ENCODE assay signal across 1 cellular context in the genomic region with DNA sequence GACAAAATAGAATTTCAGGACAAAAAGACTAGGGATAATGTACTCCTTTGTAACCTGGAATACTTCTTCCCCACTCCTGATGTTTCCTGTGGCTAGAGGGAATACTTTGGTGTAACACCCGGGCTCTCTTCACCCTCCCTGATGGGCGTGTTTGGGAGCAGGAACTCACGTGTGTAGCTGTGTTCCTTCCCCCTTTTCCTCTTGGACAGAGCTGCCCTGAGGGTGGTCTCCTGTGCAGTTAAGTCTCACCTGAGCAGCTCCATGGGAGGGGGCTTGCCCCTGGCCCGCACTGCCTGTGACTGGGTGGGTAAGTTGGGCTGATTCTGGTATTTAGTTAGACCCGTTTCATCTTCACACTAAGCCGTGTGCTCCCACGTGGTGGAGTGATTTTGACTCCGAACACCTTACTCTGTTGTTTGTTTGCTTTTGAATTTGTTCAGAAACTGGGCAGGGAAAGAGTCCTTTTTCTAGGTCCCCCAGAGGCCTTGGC.
TF ChIP-seq lines count a peak whose summit lies in the region.

No MANE protein-coding gene starts in this region.

TF ChIP-seq in HepG2, 621 proteins besides CTCF, POLR2A, EP300 and RAD21 (continued from another document and continues in another):
- TF ChIP-seq, protein P1, sequence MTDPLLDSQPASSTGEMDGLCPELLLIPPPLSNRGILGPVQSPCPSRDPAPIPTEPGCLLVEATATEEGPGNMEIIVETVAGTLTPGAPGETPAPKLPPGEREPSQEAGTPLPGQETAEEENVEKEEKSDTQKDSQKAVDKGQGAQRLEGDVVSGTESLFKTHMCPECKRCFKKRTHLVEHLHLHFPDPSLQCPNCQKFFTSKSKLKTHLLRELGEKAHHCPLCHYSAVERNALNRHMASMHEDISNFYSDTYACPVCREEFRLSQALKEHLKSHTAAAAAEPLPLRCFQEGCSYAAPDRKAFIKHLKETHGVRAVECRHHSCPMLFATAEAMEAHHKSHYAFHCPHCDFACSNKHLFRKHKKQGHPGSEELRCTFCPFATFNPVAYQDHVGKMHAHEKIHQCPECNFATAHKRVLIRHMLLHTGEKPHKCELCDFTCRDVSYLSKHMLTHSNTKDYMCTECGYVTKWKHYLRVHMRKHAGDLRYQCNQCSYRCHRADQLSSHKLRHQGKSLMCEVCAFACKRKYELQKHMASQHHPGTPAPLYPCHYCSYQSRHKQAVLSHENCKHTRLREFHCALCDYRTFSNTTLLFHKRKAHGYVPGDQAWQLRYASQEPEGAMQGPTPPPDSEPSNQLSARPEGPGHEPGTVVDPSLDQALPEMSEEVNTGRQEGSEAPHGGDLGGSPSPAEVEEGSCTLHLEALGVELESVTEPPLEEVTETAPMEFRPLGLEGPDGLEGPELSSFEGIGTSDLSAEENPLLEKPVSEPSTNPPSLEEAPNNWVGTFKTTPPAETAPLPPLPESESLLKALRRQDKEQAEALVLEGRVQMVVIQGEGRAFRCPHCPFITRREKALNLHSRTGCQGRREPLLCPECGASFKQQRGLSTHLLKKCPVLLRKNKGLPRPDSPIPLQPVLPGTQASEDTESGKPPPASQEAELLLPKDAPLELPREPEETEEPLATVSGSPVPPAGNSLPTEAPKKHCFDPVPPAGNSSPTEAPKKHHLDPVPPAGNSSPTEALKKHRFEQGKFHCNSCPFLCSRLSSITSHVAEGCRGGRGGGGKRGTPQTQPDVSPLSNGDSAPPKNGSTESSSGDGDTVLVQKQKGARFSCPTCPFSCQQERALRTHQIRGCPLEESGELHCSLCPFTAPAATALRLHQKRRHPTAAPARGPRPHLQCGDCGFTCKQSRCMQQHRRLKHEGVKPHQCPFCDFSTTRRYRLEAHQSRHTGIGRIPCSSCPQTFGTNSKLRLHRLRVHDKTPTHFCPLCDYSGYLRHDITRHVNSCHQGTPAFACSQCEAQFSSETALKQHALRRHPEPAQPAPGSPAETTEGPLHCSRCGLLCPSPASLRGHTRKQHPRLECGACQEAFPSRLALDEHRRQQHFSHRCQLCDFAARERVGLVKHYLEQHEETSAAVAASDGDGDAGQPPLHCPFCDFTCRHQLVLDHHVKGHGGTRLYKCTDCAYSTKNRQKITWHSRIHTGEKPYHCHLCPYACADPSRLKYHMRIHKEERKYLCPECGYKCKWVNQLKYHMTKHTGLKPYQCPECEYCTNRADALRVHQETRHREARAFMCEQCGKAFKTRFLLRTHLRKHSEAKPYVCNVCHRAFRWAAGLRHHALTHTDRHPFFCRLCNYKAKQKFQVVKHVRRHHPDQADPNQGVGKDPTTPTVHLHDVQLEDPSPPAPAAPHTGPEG (CRISPR knock-in tag; IDR thresholded peaks at IDR 0.05) = peak; percentile 76; the same call in 1 of the 2 replicates
- TF ChIP-seq THAP11 (CRISPR knock-in tag; IDR thresholded peaks at IDR 0.05) = peak; percentile 92
- 0 out of 2 replicates have a peak, but pooled peaks have one; percentile 41 for TF ChIP-seq ZNF337 (CRISPR knock-in tag; IDR thresholded peaks at IDR 0.05; ENCODE audit: borderline replicate concordance, low read depth)
- TF ChIP-seq ZNF788 (CRISPR knock-in tag; IDR thresholded peaks at IDR 0.05; ENCODE audit: borderline replicate concordance) = peak; percentile 68; the same call in 1 of the 2 replicates
- TF ChIP-seq SSRP1 (CRISPR knock-in tag; IDR thresholded peaks at IDR 0.05) = 0 out of 2 replicates have a peak, but pooled peaks have one; percentile 56
- TF ChIP-seq ZNF264 (CRISPR knock-in tag; IDR thresholded peaks at IDR 0.05) = peak; percentile 66; the same call in 1 of the 2 replicates
- TF ChIP-seq, protein P2, sequence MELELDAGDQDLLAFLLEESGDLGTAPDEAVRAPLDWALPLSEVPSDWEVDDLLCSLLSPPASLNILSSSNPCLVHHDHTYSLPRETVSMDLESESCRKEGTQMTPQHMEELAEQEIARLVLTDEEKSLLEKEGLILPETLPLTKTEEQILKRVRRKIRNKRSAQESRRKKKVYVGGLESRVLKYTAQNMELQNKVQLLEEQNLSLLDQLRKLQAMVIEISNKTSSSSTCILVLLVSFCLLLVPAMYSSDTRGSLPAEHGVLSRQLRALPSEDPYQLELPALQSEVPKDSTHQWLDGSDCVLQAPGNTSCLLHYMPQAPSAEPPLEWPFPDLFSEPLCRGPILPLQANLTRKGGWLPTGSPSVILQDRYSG (CRISPR knock-in tag; IDR thresholded peaks at IDR 0.05) = peak; percentile 59; the same call in 1 of the 2 replicates
- TF ChIP-seq ZNF7 (CRISPR knock-in tag; IDR thresholded peaks at IDR 0.05) = no peak
- peak; percentile 44; the same call in 1 of the 2 replicates for TF ChIP-seq KLF9 (CRISPR knock-in tag; IDR thresholded peaks at IDR 0.05; ENCODE audit: low read depth)
- TF ChIP-seq NFYB (CRISPR knock-in tag; IDR thresholded peaks at IDR 0.05) = peak; percentile 37; the same call in 1 of the 2 replicates
- no peak for TF ChIP-seq ZNF230 (CRISPR knock-in tag; IDR thresholded peaks at IDR 0.05)
- TF ChIP-seq, protein P3, sequence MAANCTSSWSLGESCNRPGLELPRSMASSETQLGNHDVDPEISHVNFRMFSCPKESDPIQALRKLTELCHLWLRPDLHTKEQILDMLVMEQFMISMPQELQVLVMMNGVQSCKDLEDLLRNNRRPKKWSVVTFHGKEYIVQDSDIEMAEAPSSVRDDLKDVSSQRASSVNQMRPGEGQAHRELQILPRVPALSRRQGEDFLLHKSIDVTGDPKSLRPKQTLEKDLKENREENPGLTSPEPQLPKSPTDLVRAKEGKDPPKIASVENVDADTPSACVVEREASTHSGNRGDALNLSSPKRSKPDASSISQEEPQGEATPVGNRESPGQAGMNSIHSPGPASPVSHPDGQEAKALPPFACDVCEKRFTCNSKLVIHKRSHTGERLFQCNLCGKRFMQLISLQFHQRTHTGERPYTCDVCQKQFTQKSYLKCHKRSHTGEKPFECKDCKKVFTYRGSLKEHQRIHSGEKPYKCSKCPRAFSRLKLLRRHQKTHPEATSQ (CRISPR knock-in tag; IDR thresholded peaks at IDR 0.05; ENCODE audit: borderline replicate concordance) = peak; percentile 67; the same call in 1 of the 2 replicates
- TF ChIP-seq ARNTL (CRISPR knock-in tag; IDR thresholded peaks at IDR 0.05) = peak; percentile 93
- peak; percentile 54; the same call in 1 of the 2 replicates for TF ChIP-seq ELF1 (CRISPR knock-in tag; IDR thresholded peaks at IDR 0.05)
- TF ChIP-seq ZNF382 (CRISPR knock-in tag; IDR thresholded peaks at IDR 0.05; ENCODE audit: borderline replicate concordance) = no peak
- TF ChIP-seq TCF7L2 (IDR thresholded peaks at IDR 0.05; ENCODE audit: low read depth, low read length) = no peak
- peak; percentile 94 for TF ChIP-seq SMAD3 (CRISPR knock-in tag; IDR thresholded peaks at IDR 0.05)
- no peak for TF ChIP-seq CENPX (CRISPR knock-in tag; IDR thresholded peaks at IDR 0.05)
- TF ChIP-seq, protein P4, sequence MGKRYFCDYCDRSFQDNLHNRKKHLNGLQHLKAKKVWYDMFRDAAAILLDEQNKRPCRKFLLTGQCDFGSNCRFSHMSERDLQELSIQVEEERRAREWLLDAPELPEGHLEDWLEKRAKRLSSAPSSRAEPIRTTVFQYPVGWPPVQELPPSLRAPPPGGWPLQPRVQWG (CRISPR knock-in tag; IDR thresholded peaks at IDR 0.05; ENCODE audit: borderline replicate concordance, low read depth) = no peak
- TF ChIP-seq ZNF615 (CRISPR knock-in tag; IDR thresholded peaks at IDR 0.05; ENCODE audit: borderline replicate concordance) = no peak
- TF ChIP-seq ZNF780A (CRISPR knock-in tag; IDR thresholded peaks at IDR 0.05) = no peak
- TF ChIP-seq ZBTB42 (CRISPR knock-in tag; IDR thresholded peaks at IDR 0.05) = no peak
- peak; percentile 71 for TF ChIP-seq ZNF350 (CRISPR knock-in tag; IDR thresholded peaks at IDR 0.05; ENCODE audit: borderline replicate concordance, low read depth)
- peak; percentile 83 for TF ChIP-seq SALL1 (CRISPR knock-in tag; IDR thresholded peaks at IDR 0.05)
- no peak for TF ChIP-seq FOXP1 (IDR thresholded peaks at IDR 0.05)
- peak; percentile 34; the same call in 1 of the 2 replicates for TF ChIP-seq FOXP1 (CRISPR knock-in tag; IDR thresholded peaks at IDR 0.05)
- TF ChIP-seq, protein P5, sequence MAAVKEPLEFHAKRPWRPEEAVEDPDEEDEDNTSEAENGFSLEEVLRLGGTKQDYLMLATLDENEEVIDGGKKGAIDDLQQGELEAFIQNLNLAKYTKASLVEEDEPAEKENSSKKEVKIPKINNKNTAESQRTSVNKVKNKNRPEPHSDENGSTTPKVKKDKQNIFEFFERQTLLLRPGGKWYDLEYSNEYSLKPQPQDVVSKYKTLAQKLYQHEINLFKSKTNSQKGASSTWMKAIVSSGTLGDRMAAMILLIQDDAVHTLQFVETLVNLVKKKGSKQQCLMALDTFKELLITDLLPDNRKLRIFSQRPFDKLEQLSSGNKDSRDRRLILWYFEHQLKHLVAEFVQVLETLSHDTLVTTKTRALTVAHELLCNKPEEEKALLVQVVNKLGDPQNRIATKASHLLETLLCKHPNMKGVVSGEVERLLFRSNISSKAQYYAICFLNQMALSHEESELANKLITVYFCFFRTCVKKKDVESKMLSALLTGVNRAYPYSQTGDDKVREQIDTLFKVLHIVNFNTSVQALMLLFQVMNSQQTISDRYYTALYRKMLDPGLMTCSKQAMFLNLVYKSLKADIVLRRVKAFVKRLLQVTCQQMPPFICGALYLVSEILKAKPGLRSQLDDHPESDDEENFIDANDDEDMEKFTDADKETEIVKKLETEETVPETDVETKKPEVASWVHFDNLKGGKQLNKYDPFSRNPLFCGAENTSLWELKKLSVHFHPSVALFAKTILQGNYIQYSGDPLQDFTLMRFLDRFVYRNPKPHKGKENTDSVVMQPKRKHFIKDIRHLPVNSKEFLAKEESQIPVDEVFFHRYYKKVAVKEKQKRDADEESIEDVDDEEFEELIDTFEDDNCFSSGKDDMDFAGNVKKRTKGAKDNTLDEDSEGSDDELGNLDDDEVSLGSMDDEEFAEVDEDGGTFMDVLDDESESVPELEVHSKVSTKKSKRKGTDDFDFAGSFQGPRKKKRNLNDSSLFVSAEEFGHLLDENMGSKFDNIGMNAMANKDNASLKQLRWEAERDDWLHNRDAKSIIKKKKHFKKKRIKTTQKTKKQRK (IDR thresholded peaks at IDR 0.05; ENCODE audit: low read length) = no peak
- peak; percentile 89 for TF ChIP-seq ZNF83 (CRISPR knock-in tag; IDR thresholded peaks at IDR 0.05; ENCODE audit: borderline replicate concordance)
- no peak for TF ChIP-seq ZSCAN20 (CRISPR knock-in tag; IDR thresholded peaks at IDR 0.05; ENCODE audit: borderline replicate concordance)
- TF ChIP-seq ZNF747 (CRISPR knock-in tag; IDR thresholded peaks at IDR 0.05; ENCODE audit: borderline replicate concordance) = no peak
- peak; percentile 85 for TF ChIP-seq ZNF614 (CRISPR knock-in tag; IDR thresholded peaks at IDR 0.05; ENCODE audit: borderline replicate concordance)
- TF ChIP-seq FOXA1 (IDR thresholded peaks at IDR 0.05) = no peak
- peak; percentile 32; the same call in 1 of the 2 replicates for TF ChIP-seq FOXA1 (CRISPR knock-in tag; IDR thresholded peaks at IDR 0.05)
- TF ChIP-seq, protein P6, sequence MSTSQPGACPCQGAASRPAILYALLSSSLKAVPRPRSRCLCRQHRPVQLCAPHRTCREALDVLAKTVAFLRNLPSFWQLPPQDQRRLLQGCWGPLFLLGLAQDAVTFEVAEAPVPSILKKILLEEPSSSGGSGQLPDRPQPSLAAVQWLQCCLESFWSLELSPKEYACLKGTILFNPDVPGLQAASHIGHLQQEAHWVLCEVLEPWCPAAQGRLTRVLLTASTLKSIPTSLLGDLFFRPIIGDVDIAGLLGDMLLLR (CRISPR knock-in tag; IDR thresholded peaks at IDR 0.05) = peak; percentile 76; the same call in 1 of the 2 replicates
- TF ChIP-seq SRY (CRISPR knock-in tag; IDR thresholded peaks at IDR 0.05) = peak; percentile 80
- TF ChIP-seq, protein P7, sequence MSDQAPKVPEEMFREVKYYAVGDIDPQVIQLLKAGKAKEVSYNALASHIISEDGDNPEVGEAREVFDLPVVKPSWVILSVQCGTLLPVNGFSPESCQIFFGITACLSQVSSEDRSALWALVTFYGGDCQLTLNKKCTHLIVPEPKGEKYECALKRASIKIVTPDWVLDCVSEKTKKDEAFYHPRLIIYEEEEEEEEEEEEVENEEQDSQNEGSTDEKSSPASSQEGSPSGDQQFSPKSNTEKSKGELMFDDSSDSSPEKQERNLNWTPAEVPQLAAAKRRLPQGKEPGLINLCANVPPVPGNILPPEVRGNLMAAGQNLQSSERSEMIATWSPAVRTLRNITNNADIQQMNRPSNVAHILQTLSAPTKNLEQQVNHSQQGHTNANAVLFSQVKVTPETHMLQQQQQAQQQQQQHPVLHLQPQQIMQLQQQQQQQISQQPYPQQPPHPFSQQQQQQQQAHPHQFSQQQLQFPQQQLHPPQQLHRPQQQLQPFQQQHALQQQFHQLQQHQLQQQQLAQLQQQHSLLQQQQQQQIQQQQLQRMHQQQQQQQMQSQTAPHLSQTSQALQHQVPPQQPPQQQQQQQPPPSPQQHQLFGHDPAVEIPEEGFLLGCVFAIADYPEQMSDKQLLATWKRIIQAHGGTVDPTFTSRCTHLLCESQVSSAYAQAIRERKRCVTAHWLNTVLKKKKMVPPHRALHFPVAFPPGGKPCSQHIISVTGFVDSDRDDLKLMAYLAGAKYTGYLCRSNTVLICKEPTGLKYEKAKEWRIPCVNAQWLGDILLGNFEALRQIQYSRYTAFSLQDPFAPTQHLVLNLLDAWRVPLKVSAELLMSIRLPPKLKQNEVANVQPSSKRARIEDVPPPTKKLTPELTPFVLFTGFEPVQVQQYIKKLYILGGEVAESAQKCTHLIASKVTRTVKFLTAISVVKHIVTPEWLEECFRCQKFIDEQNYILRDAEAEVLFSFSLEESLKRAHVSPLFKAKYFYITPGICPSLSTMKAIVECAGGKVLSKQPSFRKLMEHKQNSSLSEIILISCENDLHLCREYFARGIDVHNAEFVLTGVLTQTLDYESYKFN (CRISPR knock-in tag; conservative IDR thresholded peaks at IDR 0.05) = peak; percentile 37; the same call in 1 of the 2 replicates
- TF ChIP-seq ZFYVE20 (CRISPR knock-in tag; IDR thresholded peaks at IDR 0.05; ENCODE audit: borderline replicate concordance, low read depth) = no peak
- TF ChIP-seq RBM39 (IDR thresholded peaks at IDR 0.05; ENCODE audit: low read depth, low read length, poor library complexity, severe bottlenecking) = no peak
- TF ChIP-seq DR1 (CRISPR knock-in tag; IDR thresholded peaks at IDR 0.05) = no peak
- TF ChIP-seq SP1 (IDR thresholded peaks at IDR 0.05) = no peak
- peak; percentile 86 for TF ChIP-seq SP1 (CRISPR knock-in tag; IDR thresholded peaks at IDR 0.05)
- no peak for TF ChIP-seq ZFP62 (CRISPR knock-in tag; IDR thresholded peaks at IDR 0.05)
- TF ChIP-seq, protein P8, sequence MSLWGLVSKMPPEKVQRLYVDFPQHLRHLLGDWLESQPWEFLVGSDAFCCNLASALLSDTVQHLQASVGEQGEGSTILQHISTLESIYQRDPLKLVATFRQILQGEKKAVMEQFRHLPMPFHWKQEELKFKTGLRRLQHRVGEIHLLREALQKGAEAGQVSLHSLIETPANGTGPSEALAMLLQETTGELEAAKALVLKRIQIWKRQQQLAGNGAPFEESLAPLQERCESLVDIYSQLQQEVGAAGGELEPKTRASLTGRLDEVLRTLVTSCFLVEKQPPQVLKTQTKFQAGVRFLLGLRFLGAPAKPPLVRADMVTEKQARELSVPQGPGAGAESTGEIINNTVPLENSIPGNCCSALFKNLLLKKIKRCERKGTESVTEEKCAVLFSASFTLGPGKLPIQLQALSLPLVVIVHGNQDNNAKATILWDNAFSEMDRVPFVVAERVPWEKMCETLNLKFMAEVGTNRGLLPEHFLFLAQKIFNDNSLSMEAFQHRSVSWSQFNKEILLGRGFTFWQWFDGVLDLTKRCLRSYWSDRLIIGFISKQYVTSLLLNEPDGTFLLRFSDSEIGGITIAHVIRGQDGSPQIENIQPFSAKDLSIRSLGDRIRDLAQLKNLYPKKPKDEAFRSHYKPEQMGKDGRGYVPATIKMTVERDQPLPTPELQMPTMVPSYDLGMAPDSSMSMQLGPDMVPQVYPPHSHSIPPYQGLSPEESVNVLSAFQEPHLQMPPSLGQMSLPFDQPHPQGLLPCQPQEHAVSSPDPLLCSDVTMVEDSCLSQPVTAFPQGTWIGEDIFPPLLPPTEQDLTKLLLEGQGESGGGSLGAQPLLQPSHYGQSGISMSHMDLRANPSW (CRISPR knock-in tag; IDR thresholded peaks at IDR 0.05; ENCODE audit: borderline replicate concordance) = no peak
- no peak for TF ChIP-seq GATA4 (IDR thresholded peaks at IDR 0.05; ENCODE audit: borderline replicate concordance, low read depth)
